ENCODE assay signal across 8 cellular contexts in the genomic region with DNA sequence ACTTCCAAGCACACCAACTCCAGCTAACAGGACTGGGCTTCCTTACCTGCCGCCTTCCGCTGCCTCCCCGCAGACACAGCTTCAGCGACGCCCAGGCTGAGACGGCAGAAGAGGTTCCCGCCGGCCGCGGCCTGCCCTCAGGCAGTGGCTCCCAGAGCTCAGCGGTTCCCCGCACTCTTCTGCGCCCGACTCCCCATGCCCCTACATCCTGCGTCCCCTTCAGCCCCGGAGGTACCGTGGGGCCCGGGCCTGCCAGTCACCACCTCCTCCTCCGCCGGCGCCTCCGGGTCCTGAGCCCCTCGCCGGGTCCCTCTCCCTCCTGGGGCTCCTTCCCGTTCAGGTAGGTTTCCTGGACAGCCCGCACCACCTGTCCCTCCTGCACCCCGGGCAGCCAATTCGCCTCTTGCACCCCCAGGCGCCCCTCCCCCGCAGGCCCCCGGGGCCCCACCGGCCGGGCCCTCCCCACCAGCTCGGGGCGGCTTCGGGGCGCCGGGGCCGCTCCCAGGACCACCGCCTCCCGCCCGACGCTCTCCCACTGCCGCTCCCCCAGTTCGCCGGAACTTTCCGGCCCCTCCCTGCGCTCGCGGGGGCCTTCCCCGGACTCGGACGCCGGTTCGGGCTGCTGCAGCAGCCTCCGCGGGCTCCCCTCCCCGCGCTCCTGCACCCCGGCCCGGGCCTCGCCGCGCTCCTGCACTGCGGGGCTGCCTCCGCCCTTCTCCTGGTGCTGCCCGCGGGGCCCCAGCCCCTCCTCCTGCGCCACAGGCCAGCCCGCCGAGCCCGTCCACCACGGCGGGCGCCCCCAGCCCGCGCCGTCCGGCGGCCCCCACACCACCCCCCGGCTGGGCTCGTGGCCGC. TPM values are rescaled to one million over a fixed set of nuclear protein-coding genes. Genes with fewer than 3 reads are reported as not detected.
DNase-seq lines count a peak whose midpoint lies in the region; ATAC-seq lines count a peak whose summit lies in the region.

A gene (minus strand): TSS at position 113 of the 855 bp plus-strand sequence. CDS start 19,963 bp downstream, outside the sequence.

- H2AK5ac ChIP-seq in mesendoderm (ENCODE audit: low read length): no peak within 1 kb of the TSS

- no peaks in the 10 kb centered on the region for H3K36me3 ChIP-seq in duodenal mucosa (ENCODE audit: control insufficient read depth in 1 of 2, insufficient read depth in 2 of 2, low read length in 2 of 2)
- H3K36me3 ChIP-seq in mesendoderm (ENCODE audit: control insufficient read depth, insufficient read depth, low read length): no peaks in the 10 kb centered on the region
- no peaks in the 10 kb centered on the region for H3K36me3 ChIP-seq in stomach smooth muscle (ENCODE audit: control insufficient read depth in 2 of 2, insufficient read depth in 2 of 2, low read length in 2 of 2)

- H3K4me1 ChIP-seq in duodenal mucosa (ENCODE audit: control insufficient read depth in 1 of 2, insufficient read depth in 2 of 2, low read length in 2 of 2): peaks cover 29 to 33% of the 10 kb centered on the region in 2 donors
- H3K4me1 ChIP-seq in mesendoderm (ENCODE audit: control insufficient read depth, low read depth, low read length): peaks cover 7% of the 10 kb centered on the region
- peaks cover 34% of the 10 kb centered on the region for H3K4me1 ChIP-seq in stomach smooth muscle (ENCODE audit: control insufficient read depth, insufficient read depth, low read length)

- H3K27ac ChIP-seq in duodenal mucosa (ENCODE audit: low read depth, low read length) (peak within 1 kb of the TSS; percentile 66), mesendoderm (ENCODE audit: low read depth, low read length) (peak within 1 kb of the TSS; percentile 63), stomach smooth muscle (ENCODE audit: low read length) (no peak within 1 kb of the TSS)

- peaks cover 6% of the 10 kb centered on the region for H3K79me1 ChIP-seq in mesendoderm (ENCODE audit: low read length)

- no peak within 1 kb of the TSS for H4K5ac ChIP-seq in mesendoderm (ENCODE audit: low read length)

- peak within 1 kb of the TSS; percentile 86 for H3K56ac ChIP-seq in mesendoderm (ENCODE audit: low read length)

- H3K4ac ChIP-seq in mesendoderm (ENCODE audit: low read depth, low read length): peak within 1 kb of the TSS; percentile 97

- H3K18ac ChIP-seq in mesendoderm (ENCODE audit: low read length): peak within 1 kb of the TSS; percentile 91

- peak; percentile 22 for ATAC-seq in GM19351 (IDR thresholded peaks at IDR 0.05; ENCODE audit: unreplicated experiment)
- peak; percentile 11 for ATAC-seq in HG03521 (IDR thresholded peaks at IDR 0.05; ENCODE audit: unreplicated experiment)

- peak within 1 kb of the TSS; percentile 50 for H2BK120ac ChIP-seq in mesendoderm (ENCODE audit: low read depth, low read length)

- H3K27me3 ChIP-seq in duodenal mucosa (ENCODE audit: control insufficient read depth in 1 of 2, insufficient read depth in 2 of 2, low read length in 2 of 2) (no peaks in the 10 kb centered on the region), mesendoderm (ENCODE audit: insufficient read depth, low read length, poor library complexity) (no peaks in the 10 kb centered on the region), stomach smooth muscle (ENCODE audit: control insufficient read depth in 1 of 2, insufficient read depth in 2 of 2, low read length in 2 of 2) (no peaks in the 10 kb centered on the region)

- peak within 1 kb of the TSS; percentile 83 for H3K4me2 ChIP-seq in mesendoderm (ENCODE audit: low read length)

- no peak within 1 kb of the TSS for H3K23ac ChIP-seq in mesendoderm (ENCODE audit: low read length)

- H3K4me3 ChIP-seq in duodenal mucosa (ENCODE audit: low read depth in 1 of 2, low read length in 2 of 2) (peak within 1 kb of the TSS; percentile 75 to 76), mesendoderm (ENCODE audit: low read length) (peak within 1 kb of the TSS; percentile 54), stomach smooth muscle (ENCODE audit: low read length in 2 of 2) (peak within 1 kb of the TSS; percentile 72 to 78)

- H4K8ac ChIP-seq in mesendoderm (ENCODE audit: low read depth, low read length): peak within 1 kb of the TSS; percentile 28

- H3K9ac ChIP-seq in duodenal mucosa (ENCODE audit: low read depth in 1 of 2, low read length in 2 of 2): peak within 1 kb of the TSS; percentile 56 to 65
- H3K9ac ChIP-seq in mesendoderm (ENCODE audit: low read length): peak within 1 kb of the TSS; percentile 73
- peak within 1 kb of the TSS; percentile 53 to 58 for H3K9ac ChIP-seq in stomach smooth muscle (ENCODE audit: low read length in 2 of 2)

- peaks cover 2% of the 10 kb centered on the region for H3K79me2 ChIP-seq in mesendoderm (ENCODE audit: control insufficient read depth, insufficient read depth, low read length)

- DNase-seq in AG08396 (ENCODE audit: low spot score): peak; percentile 72
- peak; percentile 32 for DNase-seq in activated CD4-positive, alpha-beta T cell treated with anti-CD3 and anti-CD28 coated beads for 4 hours
- no peak for DNase-seq in mesendoderm
- no peak for DNase-seq in H4 (ENCODE audit: low spot score)

- H2BK15ac ChIP-seq in mesendoderm (replicated peaks; ENCODE audit: low read depth): peak within 1 kb of the TSS; percentile 25

- no peak within 1 kb of the TSS for H2BK5ac ChIP-seq in mesendoderm (ENCODE audit: low read length)

- no peaks in the 10 kb centered on the region for H3K9me3 ChIP-seq in duodenal mucosa (ENCODE audit: control insufficient read depth in 1 of 2, low read length in 2 of 2)
- H3K9me3 ChIP-seq in stomach smooth muscle (ENCODE audit: control insufficient read depth in 2 of 2, low read length in 2 of 2): no peaks in the 10 kb centered on the region

- no CpG with 5 or more reads among the region's 83 CpGs for WGBS in mesendoderm (ENCODE audit: extremely low coverage, insufficient coverage, low lambda C conversion rate)

RNA-seq across cellular contexts. Expression of the gene that starts here (rescaled TPM):
- 10.7 TPM for polyA plus RNA-seq in mesendoderm (2013, experiment 1 of 2)
- polyA plus RNA-seq in mesendoderm (2013, experiment 2 of 2): 10.4 TPM
- 3.7 and 6.4 TPM in 2 replicates for total RNA-seq in H4 (2014; rRNA removed; shearing (Covaris generic))

Comparison
In these comparisons a context has a peak if more than half of its experiments do, and no peak if none do; other contexts are left out.
1. DNase-seq: peak in AG08396 (single experiment) and activated CD4-positive, alpha-beta T cell treated with anti-CD3 and anti-CD28 coated beads for 4 hours (2 of 2); none in mesendoderm (single experiment) and H4 (single experiment).
2. Peak in every context shown above with its lines, with median percentiles within 50 percentile points of each other: H3K4me3 ChIP-seq and H3K9ac ChIP-seq.